17 cellular contexts compared by ENCODE assay signal in genomic region chr9:93671030-93671358, GRCh38.
"Had no signal": no experiment of that assay in that cellular context is flagged by ENCODE, and none has a peak within 500 bp of the region (broad histone marks: within the 10 kb centered on the region; RNA-seq: fewer than 3 reads in every experiment).

No MANE protein-coding gene starts in this region.

- H3K27ac ChIP-seq: body of pancreas, epithelial cell of prostate, lower lobe of right lung, SK-N-MC had no signal

- H3K27ac Mint-ChIP-seq: activated naive CD8-positive, alpha-beta T cell treated with anti-CD3 and anti-CD28 coated beads for 36 hours; activated T-cell treated with anti-CD3 and anti-CD28 coated beads, Interleukin-2, amount 50 U/mL, for 72 hours; T-cell had no signal

- H3K4me3 ChIP-seq: body of pancreas, lower lobe of right lung, SK-N-MC had no signal

- DNase-seq: activated CD4-positive, alpha-beta T cell treated with anti-CD3 and anti-CD28 coated beads, Interleukin-2, amount 50 U/mL, for 4 hours; activated naive CD8-positive, alpha-beta T cell treated with anti-CD3 and anti-CD28 coated beads for 36 hours; amygdala; dermis blood vessel endothelial cell; effector memory CD8-positive, alpha-beta T cell; lower lobe of right lung; stimulated activated CD4-positive, alpha-beta T cell treated with anti-CD3 and anti-CD28 coated beads, Interleukin-4, amount 100 ng/mL, for 1 hour; stimulated activated naive CD4-positive, alpha-beta T cell; T-helper 9 cell; trophoblast cell had no signal

- H3K27me3 Mint-ChIP-seq: activated naive CD8-positive, alpha-beta T cell treated with anti-CD3 and anti-CD28 coated beads for 36 hours; central memory CD8-positive, alpha-beta T cell; effector memory CD8-positive, alpha-beta T cell; T-cell had no signal

- H3K4me1 Mint-ChIP-seq: activated naive CD8-positive, alpha-beta T cell treated with anti-CD3 and anti-CD28 coated beads for 36 hours; central memory CD8-positive, alpha-beta T cell; T-cell had no signal

- H3K9me3 ChIP-seq: body of pancreas, lower lobe of right lung had no signal

- H3K9me3 Mint-ChIP-seq: activated naive CD8-positive, alpha-beta T cell treated with anti-CD3 and anti-CD28 coated beads for 36 hours; central memory CD8-positive, alpha-beta T cell; effector memory CD8-positive, alpha-beta T cell; T-cell had no signal

- H3K4me1 ChIP-seq: body of pancreas, lower lobe of right lung had no signal

- H3K4me3 Mint-ChIP-seq: activated naive CD8-positive, alpha-beta T cell treated with anti-CD3 and anti-CD28 coated beads for 36 hours; activated T-cell treated with anti-CD3 and anti-CD28 coated beads, Interleukin-2, amount 50 U/mL, for 72 hours; central memory CD8-positive, alpha-beta T cell; effector memory CD8-positive, alpha-beta T cell; T-cell had no signal

- FAIRE-seq: frontal cortex had no signal

- H3K27me3 ChIP-seq: body of pancreas had no signal
